Comparison of ENCODE assay signal across 26 cellular contexts in genomic region chr9:13163946-13164345, GRCh38.
"Had no signal": no experiment of that assay in that cellular context is flagged by ENCODE, and none has a peak within 500 bp of the region (broad histone marks: within the 10 kb centered on the region; RNA-seq: fewer than 3 reads in every experiment).

No MANE protein-coding gene starts in this region.

- H3K9me3 ChIP-seq: esophagus muscularis mucosa, gastroesophageal sphincter, heart left ventricle, ovary, psoas muscle, spleen, testis, tibial artery had no signal

- H3K9me3 Mint-ChIP-seq: stimulated activated memory B cell treated with anti-CD40 and anti-IgM and Interleukin-4, amounts not matched to agents 10 μg/mL and 1 μg/mL and 100 μg/mL, for 72 hours; type B pancreatic cell had no signal

- H3K27me3 ChIP-seq: esophagus muscularis mucosa, foreskin keratinocyte, gastroesophageal sphincter, heart left ventricle, hepatocyte, ovary, spleen, testis, tibial artery had no signal

- H3K36me3 ChIP-seq: ovary had no signal

- H3K4me1 Mint-ChIP-seq: memory B cell; natural killer cell; stimulated activated memory B cell treated with anti-CD40 and anti-IgM and Interleukin-4, amounts not matched to agents 10 μg/mL and 1 μg/mL and 100 μg/mL, for 72 hours had no signal

- H3K27ac Mint-ChIP-seq: memory B cell; natural killer cell; stimulated activated memory B cell treated with anti-CD40 and anti-IgM and Interleukin-4, amounts not matched to agents 10 μg/mL and 1 μg/mL and 100 μg/mL, for 72 hours; type B pancreatic cell had no signal

- H3K36me3 Mint-ChIP-seq: memory B cell; natural killer cell; stimulated activated memory B cell treated with anti-CD40 and anti-IgM and Interleukin-4, amounts not matched to agents 10 μg/mL and 1 μg/mL and 100 μg/mL, for 72 hours had no signal

- DNase-seq: dermis blood vessel endothelial cell; effector memory CD4-positive, alpha-beta T cell; foreskin keratinocyte; heart left ventricle; kidney; left ventricle myocardium superior; natural killer cell; occipital lobe; ovary; psoas muscle; right cardiac atrium; spleen; stimulated activated CD4-positive, alpha-beta T cell treated with anti-CD3 and anti-CD28 coated beads, Interleukin-4, amount 100 ng/mL, for 4 hours; stimulated activated naive CD8-positive, alpha-beta T cell treated with anti-CD3 and anti-CD28 coated beads, Interleukin-15, Interleukin-2, amounts not matched to agents 100 U/mL and 50 U/mL, for 24 hours; substantia nigra; testis; tibial artery had no signal

- H3K4me3 Mint-ChIP-seq: memory B cell; natural killer cell; stimulated activated memory B cell treated with anti-CD40 and anti-IgM and Interleukin-4, amounts not matched to agents 10 μg/mL and 1 μg/mL and 100 μg/mL, for 72 hours; type B pancreatic cell had no signal

- H3K27ac ChIP-seq: coronary artery, esophagus muscularis mucosa, foreskin keratinocyte, gastroesophageal sphincter, heart left ventricle, hepatocyte, ovary, psoas muscle, skin epidermis, spleen, testis, tibial artery had no signal

- H3K4me3 ChIP-seq: coronary artery, esophagus muscularis mucosa, gastroesophageal sphincter, heart left ventricle, hepatocyte, lung, ovary, psoas muscle, skin epidermis, spleen, testis, tibial artery had no signal

- ATAC-seq: foreskin keratinocyte; gastroesophageal sphincter; heart left ventricle; left ventricle myocardium superior; natural killer cell; psoas muscle; right cardiac atrium; stimulated activated memory B cell treated with anti-CD40 and anti-IgM and Interleukin-4, amounts not matched to agents 10 μg/mL and 1 μg/mL and 100 μg/mL, for 72 hours; stimulated activated naive CD8-positive, alpha-beta T cell treated with anti-CD3 and anti-CD28 coated beads, Interleukin-15, Interleukin-2, amounts not matched to agents 100 U/mL and 50 U/mL, for 24 hours had no signal

- H3K4me1 ChIP-seq: esophagus muscularis mucosa, foreskin keratinocyte, heart left ventricle, spleen, testis, tibial artery had no signal

- H3K27me3 Mint-ChIP-seq: memory B cell; stimulated activated memory B cell treated with anti-CD40 and anti-IgM and Interleukin-4, amounts not matched to agents 10 μg/mL and 1 μg/mL and 100 μg/mL, for 72 hours; type B pancreatic cell had no signal
